In genomic region chr1:201108614-201109013, GRCh38 we compare ENCODE assay signal across 1 cellular context.
TF ChIP-seq lines count a peak whose summit lies in the region.

No MANE protein-coding gene starts in this region.

TF ChIP-seq in H1, 55 proteins besides CTCF, POLR2A, EP300 and RAD21:
- TF ChIP-seq SUZ12 (IDR thresholded peaks at IDR 0.05; ENCODE audit: low read length): no peak
- no peak for TF ChIP-seq FOSL1 (IDR thresholded peaks at IDR 0.05; ENCODE audit: insufficient read depth, low read depth, low read length)
- no peak for TF ChIP-seq CHD1 (IDR thresholded peaks at IDR 0.05; ENCODE audit: low read depth, low read length)
- no peak for TF ChIP-seq HDAC2 (IDR thresholded peaks at IDR 0.05; ENCODE audit: borderline replicate concordance in 1 of 2, low read depth in 2 of 2, low read length in 2 of 2)
- TF ChIP-seq CBX8 (IDR thresholded peaks at IDR 0.05; ENCODE audit: borderline replicate concordance, low read depth, low read length): no peak
- no peak for TF ChIP-seq TBP (IDR thresholded peaks at IDR 0.05; ENCODE audit: low read depth, low read length)
